16 cellular contexts compared by ENCODE assay signal in the genomic region with DNA sequence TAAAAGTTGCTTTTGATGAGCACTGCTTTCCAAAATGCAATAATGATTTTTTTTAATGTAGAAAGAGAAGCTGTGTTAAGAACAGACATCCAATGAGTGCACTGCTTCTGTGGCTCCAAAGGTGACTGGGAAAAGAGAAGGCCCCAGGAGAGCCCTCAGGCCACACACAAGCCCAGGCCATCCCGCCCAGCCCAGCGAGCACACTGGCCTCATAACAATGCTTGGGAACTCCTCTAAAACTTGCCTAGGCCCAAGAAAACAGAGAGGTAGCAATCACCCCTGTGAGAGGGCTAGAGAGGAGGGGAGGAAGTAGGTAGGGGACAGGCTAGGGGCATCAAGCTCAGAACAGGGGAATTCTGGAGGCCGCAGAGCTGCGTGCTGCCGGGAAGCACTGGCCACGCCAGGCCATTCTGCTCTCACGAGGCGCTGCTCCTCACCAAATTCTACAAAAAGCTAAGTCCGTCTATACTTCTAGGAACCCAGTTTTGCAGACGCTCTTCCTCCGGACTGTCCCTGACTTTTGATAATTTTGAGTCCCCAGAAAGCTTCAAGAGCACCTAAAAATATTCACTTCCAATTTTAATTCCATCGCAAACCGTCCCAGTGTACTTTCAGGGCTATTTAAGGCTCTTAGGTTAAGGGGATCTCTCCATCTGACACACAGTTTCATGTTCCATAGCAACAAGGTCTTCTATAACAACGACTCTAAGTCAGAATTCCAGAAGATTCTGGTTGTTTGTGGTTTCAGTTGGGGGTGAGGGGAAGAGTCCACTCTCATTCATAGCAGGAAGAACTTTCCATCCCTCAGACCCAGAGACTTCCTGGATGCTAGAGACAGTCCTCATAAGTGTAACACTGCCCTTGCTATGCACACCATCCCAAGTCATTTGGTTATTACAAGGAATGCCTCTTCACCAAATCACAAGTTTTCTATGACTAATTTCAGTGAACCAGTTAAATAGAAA. TPM values are rescaled to one million over a fixed set of nuclear protein-coding genes. Genes with fewer than 3 reads are reported as not detected.
DNase-seq lines count a peak whose midpoint lies in the region; ATAC-seq and TF ChIP-seq lines count a peak whose summit lies in the region.
"Had no signal": no experiment of that assay in that cellular context is flagged by ENCODE, and none has a peak within 500 bp of the region (broad histone marks: within the 10 kb centered on the region; RNA-seq: fewer than 3 reads in every experiment).

No MANE protein-coding gene starts in this region.

- H3K27ac ChIP-seq in dorsolateral prefrontal cortex (peak overlapping the region; percentile 62 to 98 (median 93)), adrenal gland (no peak overlapping the region)
- H3K27ac ChIP-seq: left lung, parathyroid adenoma, spleen had no signal

- H3K27me3 ChIP-seq in dorsolateral prefrontal cortex: no peaks in the 10 kb centered on the region
- no peaks in the 10 kb centered on the region for H3K27me3 ChIP-seq in adrenal gland
- H3K27me3 ChIP-seq: left lung, spleen had no signal

- TF ChIP-seq POLR2A in adrenal gland (IDR thresholded peaks at IDR 0.05): no peak

- DNase-seq in A172 (ENCODE audit: low spot score) (peak; percentile 8), HT1080 (ENCODE audit: low read depth) (peak; percentile 21), dorsolateral prefrontal cortex (no peak), myocyte (ENCODE audit: low read depth) (peak; percentile 24), adrenal gland (no peak), NCI-H2107 (lab: John Stamatoyannopoulos, UW) (no peak)
- DNase-seq in activated CD4-positive, alpha-beta memory T cell treated with anti-CD3 and anti-CD28 coated beads, Interleukin-2, amount 10 ng/mL, durations not matched to agents 7 days and 5 days: no peak
- no peak for DNase-seq in stimulated activated naive CD8-positive, alpha-beta T cell treated with anti-CD3 and anti-CD28 coated beads, Interleukin-15, amount 100 ng/mL, for 72 hours
- DNase-seq: CD4-positive, alpha-beta memory T cell; left lung; NCI-H1436; spleen; T-helper 1 cell had no signal

- no peak overlapping the region for H3K27ac Mint-ChIP-seq in activated CD4-positive, alpha-beta memory T cell treated with anti-CD3 and anti-CD28 coated beads, Interleukin-2, amount 10 ng/mL, durations not matched to agents 7 days and 5 days
- no peak overlapping the region for H3K27ac Mint-ChIP-seq in stimulated activated naive CD8-positive, alpha-beta T cell treated with anti-CD3 and anti-CD28 coated beads, Interleukin-15, amount 100 ng/mL, for 72 hours
- H3K27ac Mint-ChIP-seq: activated T-helper 2 cell treated with anti-CD3 and anti-CD28 coated beads, Interferon-gamma antibody, Interleukin-2, Interleukin-4, amounts not matched to agents 10 μg/mL and 5 μg/mL and 100 μg/mL, durations not matched to agents 14 hours and 24 hours and 36 hours; CD4-positive, alpha-beta memory T cell; stimulated activated memory B cell treated with anti-CD40 and anti-IgM and Interleukin-4, amounts not matched to agents 10 μg/mL and 1 μg/mL and 100 μg/mL, for 72 hours had no signal

- H3K9me3 Mint-ChIP-seq in activated CD4-positive, alpha-beta memory T cell treated with anti-CD3 and anti-CD28 coated beads, Interleukin-2, amount 10 ng/mL, durations not matched to agents 7 days and 5 days: no peaks in the 10 kb centered on the region
- H3K9me3 Mint-ChIP-seq in stimulated activated naive CD8-positive, alpha-beta T cell treated with anti-CD3 and anti-CD28 coated beads, Interleukin-15, amount 100 ng/mL, for 72 hours: no peaks in the 10 kb centered on the region
- H3K9me3 Mint-ChIP-seq: activated T-helper 2 cell treated with anti-CD3 and anti-CD28 coated beads, Interferon-gamma antibody, Interleukin-2, Interleukin-4, amounts not matched to agents 10 μg/mL and 5 μg/mL and 100 μg/mL, durations not matched to agents 14 hours and 24 hours and 36 hours; CD4-positive, alpha-beta memory T cell; stimulated activated memory B cell treated with anti-CD40 and anti-IgM and Interleukin-4, amounts not matched to agents 10 μg/mL and 1 μg/mL and 100 μg/mL, for 72 hours had no signal

- H3K4me1 Mint-ChIP-seq in activated CD4-positive, alpha-beta memory T cell treated with anti-CD3 and anti-CD28 coated beads, Interleukin-2, amount 10 ng/mL, durations not matched to agents 7 days and 5 days: no peaks in the 10 kb centered on the region
- peaks cover 4% of the 10 kb centered on the region for H3K4me1 Mint-ChIP-seq in stimulated activated naive CD8-positive, alpha-beta T cell treated with anti-CD3 and anti-CD28 coated beads, Interleukin-15, amount 100 ng/mL, for 72 hours
- H3K4me1 Mint-ChIP-seq: CD4-positive, alpha-beta memory T cell; stimulated activated memory B cell treated with anti-CD40 and anti-IgM and Interleukin-4, amounts not matched to agents 10 μg/mL and 1 μg/mL and 100 μg/mL, for 72 hours had no signal

- no peak overlapping the region for H3K4me3 Mint-ChIP-seq in activated CD4-positive, alpha-beta memory T cell treated with anti-CD3 and anti-CD28 coated beads, Interleukin-2, amount 10 ng/mL, durations not matched to agents 7 days and 5 days
- H3K4me3 Mint-ChIP-seq in stimulated activated naive CD8-positive, alpha-beta T cell treated with anti-CD3 and anti-CD28 coated beads, Interleukin-15, amount 100 ng/mL, for 72 hours: no peak overlapping the region
- H3K4me3 Mint-ChIP-seq: CD4-positive, alpha-beta memory T cell; stimulated activated memory B cell treated with anti-CD40 and anti-IgM and Interleukin-4, amounts not matched to agents 10 μg/mL and 1 μg/mL and 100 μg/mL, for 72 hours had no signal

- ATAC-seq in stimulated activated naive CD8-positive, alpha-beta T cell treated with anti-CD3 and anti-CD28 coated beads, Interleukin-15, amount 100 ng/mL, for 72 hours: no peak
- ATAC-seq: left lung; stimulated activated memory B cell treated with anti-CD40 and anti-IgM and Interleukin-4, amounts not matched to agents 10 μg/mL and 1 μg/mL and 100 μg/mL, for 72 hours had no signal

- H3K4me3 ChIP-seq in dorsolateral prefrontal cortex: peak overlapping the region in 17 of 59 donors; percentile 34 to 67 (median 48)
- H3K4me3 ChIP-seq in adrenal gland: no peak overlapping the region
- H3K4me3 ChIP-seq: left lung, spleen had no signal

- no peaks in the 10 kb centered on the region for H3K36me3 ChIP-seq in adrenal gland (replicated peaks in 1 of 2)
- H3K36me3 ChIP-seq: left lung had no signal

- no peak for TF ChIP-seq CTCF in dorsolateral prefrontal cortex (IDR thresholded peaks at IDR 0.05 in 54 of 56, conservative IDR thresholded peaks at IDR 0.05 in 2 of 56; ENCODE audit: low read depth in 1 of 56, partially characterized antibody in 56 of 56)
- no peak for TF ChIP-seq CTCF in adrenal gland (IDR thresholded peaks at IDR 0.05)

- no peaks in the 10 kb centered on the region for H3K36me3 Mint-ChIP-seq in activated CD4-positive, alpha-beta memory T cell treated with anti-CD3 and anti-CD28 coated beads, Interleukin-2, amount 10 ng/mL, durations not matched to agents 7 days and 5 days (ENCODE audit: low read depth)

- WGBS in adrenal gland, 4 donors: 92 to 95% (median 95%) methylated on average over 14 of the region's 14 CpGs

- H3K9me3 ChIP-seq in adrenal gland (replicated peaks in 1 of 3): no peaks in the 10 kb centered on the region
- H3K9me3 ChIP-seq: left lung, spleen had no signal

- no peaks in the 10 kb centered on the region for H3K27me3 Mint-ChIP-seq in activated CD4-positive, alpha-beta memory T cell treated with anti-CD3 and anti-CD28 coated beads, Interleukin-2, amount 10 ng/mL, durations not matched to agents 7 days and 5 days
- H3K27me3 Mint-ChIP-seq in stimulated activated naive CD8-positive, alpha-beta T cell treated with anti-CD3 and anti-CD28 coated beads, Interleukin-15, amount 100 ng/mL, for 72 hours: peaks cover 7% of the 10 kb centered on the region
- H3K27me3 Mint-ChIP-seq: CD4-positive, alpha-beta memory T cell; stimulated activated memory B cell treated with anti-CD40 and anti-IgM and Interleukin-4, amounts not matched to agents 10 μg/mL and 1 μg/mL and 100 μg/mL, for 72 hours had no signal

- no peaks in the 10 kb centered on the region for H3K4me1 ChIP-seq in adrenal gland (replicated peaks in 1 of 2)
- H3K4me1 ChIP-seq: left lung, parathyroid adenoma, spleen had no signal

- CTCF ChIA-PET in activated CD4-positive, alpha-beta memory T cell treated with anti-CD3 and anti-CD28 coated beads, Interleukin-2, amount 10 ng/mL, durations not matched to agents 7 days and 5 days (lab: Charles Lee): no interaction called here

- POLR2A ChIA-PET in activated CD4-positive, alpha-beta memory T cell treated with anti-CD3 and anti-CD28 coated beads, Interleukin-2, amount 10 ng/mL, durations not matched to agents 7 days and 5 days (lab: Charles Lee): no interaction called here

- intact Hi-C loops in dorsolateral prefrontal cortex (cut with DNase I) (loop anchor here (5.0 kb wide), 3 partner anchors 56 to 156 kb away; partner anchors contain the start of gene PRXL2C (in 1 of the 2)), adrenal gland (cut with DNase I) (no loop called here)

RNA-seq across cellular contexts. Expression of gene HABP4, which starts 51.0 kb away (rescaled TPM):
- total RNA-seq in A172 (2014; rRNA removed; shearing (Covaris generic)): 41.0 and 51.5 TPM in 2 replicates
- total RNA-seq in HT1080 (2014; rRNA removed; shearing (Covaris generic)): 4.3 and 4.6 TPM in 2 replicates
- polyA plus RNA-seq in HT1080 (2015; cell fraction: cytosol; rRNA removed): 9.3 and 10.7 TPM in 2 replicates
- 5.7 and 6.2 TPM in 2 replicates for polyA plus RNA-seq in HT1080 (2015; cell fraction: nucleus; rRNA removed)
- total RNA-seq in dorsolateral prefrontal cortex: 100 to 1,000 TPM in 42 of 120 experiments, 10 to 100 TPM in 78; 55.7 to 140 (median 94.3) TPM
- 25.5 and 32.7 TPM in 2 replicates for total RNA-seq in myocyte
- polyA plus RNA-seq in myocyte (2012): 26.1 TPM
- 10 to 100 TPM; 13.1 to 14.1 TPM for total RNA-seq in activated CD4-positive, alpha-beta memory T cell treated with anti-CD3 and anti-CD28 coated beads, Interleukin-2, amount 10 ng/mL, durations not matched to agents 7 days and 5 days
- 10 to 100 TPM in 3 of 8 donors, 1 to 10 TPM in 5; 5.8 to 17.4 (median 9.6) TPM for total RNA-seq in adrenal gland
- 10 to 100 TPM; 14.9 to 22.4 (median 16.5) TPM for polyA plus RNA-seq in adrenal gland

Comparison
In these comparisons a context has a peak if more than half of its experiments do, and no peak if none do; other contexts are left out.
1. DNase-seq: peak in A172 (single experiment), HT1080 (single experiment) and myocyte (single experiment); none in dorsolateral prefrontal cortex (0 of 10), activated CD4-positive, alpha-beta memory T cell treated with anti-CD3 and anti-CD28 coated beads, Interleukin-2, amount 10 ng/mL, durations not matched to agents 7 days and 5 days (single experiment), adrenal gland (0 of 7), NCI-H2107 (single experiment) and stimulated activated naive CD8-positive, alpha-beta T cell treated with anti-CD3 and anti-CD28 coated beads, Interleukin-15, amount 100 ng/mL, for 72 hours (0 of 2).
2. H3K27ac ChIP-seq: peak in dorsolateral prefrontal cortex (59 of 59); none in adrenal gland (0 of 5).
3. intact Hi-C loops: an anchor here in dorsolateral prefrontal cortex (5.0 kb wide); none called in adrenal gland.